14 cellular contexts compared by ENCODE assay signal in genomic region chr11:19907008-19907579, GRCh38.
A peak's percentile ranks its signal among the peaks of the same experiment; 100 is the strongest.
DNase-seq lines count a peak whose midpoint lies in the region; ATAC-seq, FAIRE-seq and TF ChIP-seq lines count a peak whose summit lies in the region.
"Had no signal": no experiment of that assay in that cellular context is flagged by ENCODE, and none has a peak within 500 bp of the region (broad histone marks: within the 10 kb centered on the region; RNA-seq: fewer than 3 reads in every experiment).

No MANE protein-coding gene starts in this region.

- no peaks in the 10 kb centered on the region for H3K79me2 ChIP-seq in GM12878 (ENCODE audit: control insufficient read depth, insufficient read depth, low read length)

- H2AFZ ChIP-seq in GM12878 (ENCODE audit: control insufficient read depth, low read depth, low read length), result no peak overlapping the region
- H2AFZ ChIP-seq: GM23338 had no signal

- TF ChIP-seq CTCF in GM12878 (IDR thresholded peaks at IDR 0.05 in 2 of 3, conservative IDR thresholded peaks at IDR 0.05 in 1 of 3; ENCODE audit: control insufficient read depth in 2 of 3, extremely low read depth in 1 of 3, insufficient read depth in 1 of 3, low read depth in 3 of 3, low read length in 3 of 3), result no peak

- WGBS in GM12878 (ENCODE audit: insufficient coverage, insufficient replicate concordance, low lambda C conversion rate, missing lambda C conversion rate), result 1% methylated on average over 5 of the region's 5 CpGs

- no TSS peak for BruUV-seq in GM12878 (replicated peaks; lab: Mats Ljungman, UMichigan)

- TF ChIP-seq RAD21 in GM12878 (IDR thresholded peaks at IDR 0.05; ENCODE audit: insufficient read depth, low read depth, low read length), result no peak

- H3K9ac ChIP-seq in GM12878 (ENCODE audit: control insufficient read depth, insufficient read depth, low read length), result no peak overlapping the region

- SMC1A ChIA-PET in GM12878 (lab: Charles Lee; ENCODE audit: uncharacterized antibody, unreplicated experiment), result interaction anchor here (0.8 to 1.6 kb wide), 10 partner anchors 18 to 343 kb away, joined by 3 to 7 read pairs (median 4); no protein-coding TSS in a partner anchor

- no peaks in the 10 kb centered on the region for H3K27me3 ChIP-seq in GM12878 (replicated peaks in 1 of 2; ENCODE audit: control insufficient read depth in 2 of 2, insufficient read depth in 2 of 2, low read length in 1 of 2)

- CTCF ChIA-PET in GM12878 (lab: Yijun Ruan, JAX), result interaction anchor here (1.0 to 3.2 kb wide), 19 partner anchors 8 to 350 kb away, joined by 3 to 19 read pairs (median 4); no protein-coding TSS in a partner anchor

- ATAC-seq in GM18858 (IDR thresholded peaks at IDR 0.05; ENCODE audit: unreplicated experiment), result peak; percentile 88
- ATAC-seq in GM21423 (IDR thresholded peaks at IDR 0.05; ENCODE audit: unreplicated experiment), result peak; percentile 61
- peak; percentile 52 for ATAC-seq in HG03039 (IDR thresholded peaks at IDR 0.05; ENCODE audit: unreplicated experiment)
- ATAC-seq in GM12878, result peak; percentile 94
- no peak for ATAC-seq in GM21515 (IDR thresholded peaks at IDR 0.05; ENCODE audit: unreplicated experiment)
- ATAC-seq in sciatic nerve, result no peak
- ATAC-seq: GM23338, Right ventricle myocardium inferior had no signal

- H3K36me3 ChIP-seq in GM12878 (ENCODE audit: control insufficient read depth in 2 of 2, insufficient read depth in 2 of 2, low read length in 1 of 2), result no peaks in the 10 kb centered on the region

- no peaks in the 10 kb centered on the region for H4K20me1 ChIP-seq in GM12878 (ENCODE audit: control insufficient read depth, insufficient read depth)

- no peak overlapping the region for H3K27ac ChIP-seq in GM12878 (ENCODE audit: control insufficient read depth, insufficient read depth)

- intact Hi-C loops in GM12878 (cut with micrococcal nuclease; ENCODE audit: unreplicated experiment), result loop anchor here (2.0 to 10.0 kb wide), 4 partner anchors 32 to 832 kb away; no protein-coding TSS in a partner anchor
- intact Hi-C loops in sciatic nerve (cut with DNase I), result loop anchor here (10.0 kb wide), 2 partner anchors 152 to 342 kb away; no protein-coding TSS in a partner anchor

- peak; percentile 14 to 36; a peak in 1 of 4 replicates for TF ChIP-seq EP300 in GM12878 (IDR thresholded peaks at IDR 0.05; ENCODE audit: borderline replicate concordance in 1 of 2, control insufficient read depth in 1 of 2, low read depth in 2 of 2, low read length in 2 of 2)

- H3K4me1 ChIP-seq in GM12878 (ENCODE audit: control insufficient read depth, insufficient read depth, low read length), result no peaks in the 10 kb centered on the region

- no peak for TF ChIP-seq POLR2A in GM12878 (IDR thresholded peaks at IDR 0.05; ENCODE audit: low read depth, low read length)

- RAD21 ChIA-PET in GM12878 (lab: Charles Lee; ENCODE audit: unreplicated experiment), result interaction anchor here (0.7 to 1.6 kb wide), 5 partner anchors 16 to 225 kb away, joined by 3 to 8 read pairs (median 4); no protein-coding TSS in a partner anchor

- in situ Hi-C loops in GM12878 (cut with MboI), result loop anchor here (10.0 kb wide), 2 partner anchors 592 to 832 kb away; no protein-coding TSS in a partner anchor

- POLR2A ChIA-PET in GM12878 (lab: Charles Lee), result interaction anchor here (1.6 kb wide), 1 partner anchor 127 kb away, joined by 5 read pairs; no protein-coding TSS in a partner anchor

- no peak overlapping the region for H3K4me2 ChIP-seq in GM12878 (ENCODE audit: control insufficient read depth, insufficient read depth)
- H3K4me2 ChIP-seq: GM23338 had no signal

- H3K4me3 ChIP-seq in GM12878, result no peak overlapping the region
- H3K4me3 ChIP-seq: GM23338 had no signal

- no peaks in the 10 kb centered on the region for H3K9me3 ChIP-seq in GM12878 (replicated peaks; ENCODE audit: control insufficient read depth, insufficient read depth, low read length)

- peak; percentile 23 for FAIRE-seq in GM12878 (lab: Jason Lieb, UNC)

- DNase-seq in GM12878 (ENCODE audit: low read depth, low spot score), result peak; percentile 3
- no peak for DNase-seq in HuH-7 (ENCODE audit: low spot score)
- no peak for DNase-seq in sciatic nerve (ENCODE audit: low spot score)
- DNase-seq in COLO829 (ENCODE audit: low spot score), result no peak
- DNase-seq: activated CD4-positive, alpha-beta T cell treated with anti-CD3 and anti-CD28 coated beads, Interleukin-2, amount 10 ng/mL, durations not matched to agents 7 days and 5 days; GDM1; KBM-7; NCI-H1092 treated with DMSO at 0.1 percent for 48 hours had no signal

TF ChIP-seq in GM12878, 131 proteins besides CTCF, POLR2A, EP300 and RAD21 (continues in another document):
- TF ChIP-seq BRCA1 (IDR thresholded peaks at IDR 0.05; ENCODE audit: low read depth, low read length) (no peak), CHD1 (IDR thresholded peaks at IDR 0.05; ENCODE audit: low read depth, low read length) (no peak), PAX5 (IDR thresholded peaks at IDR 0.05; ENCODE audit: borderline replicate concordance, low read depth, low read length) (peak; percentile 74; the same call in 1 of the 2 replicates), SP1 (IDR thresholded peaks at IDR 0.05; ENCODE audit: low read depth, low read length) (no peak), RELB (IDR thresholded peaks at IDR 0.05; ENCODE audit: low read depth) (no peak; the same call in 1 of the 2 replicates), NFXL1 (IDR thresholded peaks at IDR 0.05; ENCODE audit: borderline replicate concordance) (no peak), DPF2 (IDR thresholded peaks at IDR 0.05) (peak; percentile 81), ASH2L (IDR thresholded peaks at IDR 0.05; ENCODE audit: borderline replicate concordance, low read depth) (no peak), CREB1 (IDR thresholded peaks at IDR 0.05; ENCODE audit: low read depth) (no peak), CBFB (IDR thresholded peaks at IDR 0.05; ENCODE audit: low read depth) (peak; percentile 83), HDGF (IDR thresholded peaks at IDR 0.05) (no peak), IRF5 (IDR thresholded peaks at IDR 0.05; ENCODE audit: borderline replicate concordance) (no peak), STAT3 (IDR thresholded peaks at IDR 0.05; ENCODE audit: low read depth, low read length) (no peak), SIN3A (IDR thresholded peaks at IDR 0.05; ENCODE audit: low read depth, low read length) (no peak), RB1 (IDR thresholded peaks at IDR 0.05; ENCODE audit: borderline replicate concordance) (no peak), HSF1 (IDR thresholded peaks at IDR 0.05; ENCODE audit: low read depth, low read length) (no peak), BACH1 (IDR thresholded peaks at IDR 0.05; ENCODE audit: borderline replicate concordance) (no peak), ZBTB33 (IDR thresholded peaks at IDR 0.05) (no peak)

Comparison
In these comparisons a context has a peak if more than half of its experiments do, and no peak if none do; other contexts are left out.
1. ATAC-seq: peak in GM18858 (single experiment), GM21423 (single experiment), HG03039 (single experiment) and GM12878 (single experiment); none in GM21515 (single experiment) and sciatic nerve (single experiment).